Comparison of ENCODE assay signal across 8 cellular contexts in genomic region chr1:224333309-224333926, GRCh38. TPM values are rescaled to one million over a fixed set of nuclear protein-coding genes. Genes with fewer than 3 reads are reported as not detected.
DNase-seq lines count a peak whose midpoint lies in the region; ATAC-seq and TF ChIP-seq lines count a peak whose summit lies in the region.

No MANE protein-coding gene starts in this region.

- peak; percentile 76 for TF ChIP-seq CTCF in VCaP (conservative IDR thresholded peaks at IDR 0.05)

- DNase-seq in COR-L47 (lab: John Stamatoyannopoulos, UW) (peak; percentile 59), NCI-H2107 (lab: John Stamatoyannopoulos, UW) (peak; percentile 49), germinal center (ENCODE audit: low spot score) (peak; percentile 52), pulmonary artery endothelial cell (ENCODE audit: low read depth, low spot score) (peak; percentile 7)
- no peak for DNase-seq in stimulated activated CD4-positive, alpha-beta T cell treated with anti-CD3 and anti-CD28 coated beads, Interleukin-1b, Interleukin-23, amount 100 ng/mL, for 48 hours

- H3K27ac ChIP-seq in VCaP = peak overlapping the region; percentile 98; the same call in 1 of the 2 replicates

- ATAC-seq in GM18858 (IDR thresholded peaks at IDR 0.05; ENCODE audit: unreplicated experiment) (peak; percentile 47), HG03066 (IDR thresholded peaks at IDR 0.05; ENCODE audit: low read depth, unreplicated experiment) (peak; percentile 34)

RNA-seq across cellular contexts. Expression of gene NVL, which starts 3.4 kb away (rescaled TPM):
- 27.0 and 34.0 TPM in 2 replicates for total RNA-seq in pulmonary artery endothelial cell

RNA-seq across cellular contexts. Expression of gene CNIH4, which starts 23.3 kb away (rescaled TPM):
- 110 and 183 TPM in 2 replicates for total RNA-seq in pulmonary artery endothelial cell
